20 cellular contexts compared by ENCODE assay signal in genomic region chr3:120436523-120437050, GRCh38. TPM values are rescaled to one million over a fixed set of nuclear protein-coding genes. Genes with fewer than 3 reads are reported as not detected.
A peak's percentile ranks its signal among the peaks of the same experiment; 100 is the strongest.
DNase-seq lines count a peak whose midpoint lies in the region; ATAC-seq and TF ChIP-seq lines count a peak whose summit lies in the region.
"Had no signal": no experiment of that assay in that cellular context is flagged by ENCODE, and none has a peak within 500 bp of the region (broad histone marks: within the 10 kb centered on the region; RNA-seq: fewer than 3 reads in every experiment).

No MANE protein-coding gene starts in this region.

- peaks cover 19% of the 10 kb centered on the region for H3K4me1 Mint-ChIP-seq in neural progenitor cell
- H3K4me1 Mint-ChIP-seq: CD4-positive, alpha-beta memory T cell had no signal

- H3K36me3 Mint-ChIP-seq in neural progenitor cell = peaks cover 32% of the 10 kb centered on the region
- H3K36me3 Mint-ChIP-seq: CD4-positive, alpha-beta memory T cell had no signal

- TF ChIP-seq CTCF in left ventricle myocardium inferior (IDR thresholded peaks at IDR 0.05; ENCODE audit: borderline replicate concordance) (no peak), neural progenitor cell (IDR thresholded peaks at IDR 0.05) (no peak)

- H3K27ac Mint-ChIP-seq in neural progenitor cell = peak overlapping the region; percentile 40
- H3K27ac Mint-ChIP-seq: activated T-helper 2 cell treated with anti-CD3 and anti-CD28 coated beads, Interferon-gamma antibody, Interleukin-2, Interleukin-4, amounts not matched to agents 10 μg/mL and 5 μg/mL and 100 μg/mL, durations not matched to agents 14 hours and 24 hours and 36 hours; CD4-positive, alpha-beta memory T cell had no signal

- no peak overlapping the region for H3K4me3 Mint-ChIP-seq in neural progenitor cell
- H3K4me3 Mint-ChIP-seq: CD4-positive, alpha-beta memory T cell had no signal

- H4K20me1 ChIP-seq in neural progenitor cell (ENCODE audit: low read depth) = peaks cover 10% of the 10 kb centered on the region

- H3K27ac ChIP-seq in left ventricle myocardium inferior (replicated peaks) = peak overlapping the region; percentile 68
- peak overlapping the region; percentile 81 for H3K27ac ChIP-seq in epithelial cell of prostate
- no peak overlapping the region for H3K27ac ChIP-seq in neural progenitor cell
- H3K27ac ChIP-seq: WERI-Rb-1 had no signal

- no peaks in the 10 kb centered on the region for H3K9me3 Mint-ChIP-seq in neural progenitor cell
- H3K9me3 Mint-ChIP-seq: activated T-helper 2 cell treated with anti-CD3 and anti-CD28 coated beads, Interferon-gamma antibody, Interleukin-2, Interleukin-4, amounts not matched to agents 10 μg/mL and 5 μg/mL and 100 μg/mL, durations not matched to agents 14 hours and 24 hours and 36 hours; CD4-positive, alpha-beta memory T cell had no signal

- no peak for ATAC-seq in left cardiac atrium
- ATAC-seq: esophagus mucosa had no signal

- H2AFZ ChIP-seq in neural progenitor cell (replicated peaks) = no peak overlapping the region

- H3K4me1 ChIP-seq in left ventricle myocardium inferior = peaks cover 100% of the 10 kb centered on the region
- H3K4me1 ChIP-seq in neural progenitor cell = peaks cover 13% of the 10 kb centered on the region
- peaks cover 12% of the 10 kb centered on the region for H3K4me1 ChIP-seq in HAP-1

- no peaks in the 10 kb centered on the region for H3F3A ChIP-seq in neural progenitor cell (ENCODE audit: low read depth)

- H3K36me3 ChIP-seq in left ventricle myocardium inferior = peaks cover 27% of the 10 kb centered on the region
- H3K36me3 ChIP-seq in neural progenitor cell = peaks cover 3% of the 10 kb centered on the region
- peaks cover 7% of the 10 kb centered on the region for H3K36me3 ChIP-seq in HAP-1 (replicated peaks)
- H3K36me3 ChIP-seq: upper lobe of left lung had no signal

- H3K27me3 Mint-ChIP-seq in neural progenitor cell (ENCODE audit: insufficient read depth, low read depth) = no peaks in the 10 kb centered on the region

- no peak overlapping the region for H3K4me2 ChIP-seq in neural progenitor cell

- peaks cover 50% of the 10 kb centered on the region for H3K79me2 ChIP-seq in neural progenitor cell (ENCODE audit: low read depth)

- DNase-seq in left ventricle myocardium inferior (no peak), left cardiac atrium (no peak), epithelial cell of prostate (ENCODE audit: low read depth, low spot score) (no peak), neural progenitor cell (ENCODE audit: low spot score) (no peak), pons (ENCODE audit: low spot score) (no peak), GOT3 (lab: John Stamatoyannopoulos, UW) (no peak), HAP-1 (ENCODE audit: low spot score in 2 of 2) (no peak)
- DNase-seq in stimulated activated CD4-positive, alpha-beta T cell treated with anti-CD3 and anti-CD28 coated beads, Interleukin-4, amount 100 ng/mL, for 4 hours = no peak
- DNase-seq: activated CD8-positive, alpha-beta memory T cell treated with anti-CD3 and anti-CD28 coated beads for 24 hours; amniotic stem cell; CD4-positive, alpha-beta memory T cell; cortex of kidney; kidney; NCI-H2029 treated with DMSO at 0.1 percent for 48 hours; NCI-H524; stimulated activated CD4-positive, alpha-beta T cell treated with anti-CD3 and anti-CD28 coated beads, Interleukin-2, amount 100 ng/mL, for 24 hours; upper lobe of left lung; WERI-Rb-1 had no signal

- in situ Hi-C loops in HAP-1 (cut with MboI; ENCODE audit: low sequenced_read_pairs) = no loop called here

- H3K9me3 ChIP-seq in left ventricle myocardium inferior (replicated peaks) (no peaks in the 10 kb centered on the region), neural progenitor cell (ENCODE audit: low read depth) (no peaks in the 10 kb centered on the region), HAP-1 (no peaks in the 10 kb centered on the region)
- H3K9me3 ChIP-seq: upper lobe of left lung had no signal

- H3K27me3 ChIP-seq in left ventricle myocardium inferior (ENCODE audit: low read depth) (no peaks in the 10 kb centered on the region), neural progenitor cell (no peaks in the 10 kb centered on the region), HAP-1 (ENCODE audit: low read depth) (no peaks in the 10 kb centered on the region)
- H3K27me3 ChIP-seq: upper lobe of left lung had no signal

- H3K9ac ChIP-seq in neural progenitor cell = no peak overlapping the region

- no peak overlapping the region for H3K4me3 ChIP-seq in left ventricle myocardium inferior
- no peak overlapping the region for H3K4me3 ChIP-seq in neural progenitor cell
- H3K4me3 ChIP-seq in HAP-1 = no peak overlapping the region
- H3K4me3 ChIP-seq: upper lobe of left lung had no signal

- intact Hi-C loops in left ventricle myocardium inferior (cut with micrococcal nuclease) (no loop called here), left cardiac atrium (cut with DNase I) (no loop called here)

RNA-seq across cellular contexts. Expression of gene FSTL1, which starts 14.2 kb away (rescaled TPM):
- 243 TPM for total RNA-seq in left ventricle myocardium inferior
- total RNA-seq in left cardiac atrium = 100 to 1,000 TPM; 376 to 503 TPM
- 280 and 327 TPM in 2 replicates for total RNA-seq in neural progenitor cell (ENCODE audit: low replicate concordance)
